21 cellular contexts compared by ENCODE assay signal in the genomic region with DNA sequence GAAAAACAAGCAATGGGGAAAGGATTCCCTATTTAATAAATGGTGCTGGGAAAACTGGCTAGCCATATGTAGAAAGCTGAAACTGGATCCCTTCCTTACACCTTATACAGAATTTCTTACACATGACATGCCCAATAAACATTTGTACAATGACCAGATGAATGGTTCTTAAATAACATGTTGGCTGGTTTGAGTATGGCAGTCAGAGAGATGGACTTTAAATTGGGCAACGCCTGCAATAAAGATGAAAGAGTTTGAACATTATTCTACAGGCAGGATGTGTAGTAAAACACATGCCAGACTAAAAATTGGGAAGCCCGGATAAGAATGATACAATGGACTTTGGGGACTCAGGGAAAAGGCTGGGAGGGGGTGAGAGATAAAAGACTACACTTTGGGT.
DNase-seq lines count a peak whose midpoint lies in the region; ATAC-seq and TF ChIP-seq lines count a peak whose summit lies in the region.
"Had no signal": no experiment of that assay in that cellular context is flagged by ENCODE, and none has a peak within 500 bp of the region (broad histone marks: within the 10 kb centered on the region; RNA-seq: fewer than 3 reads in every experiment).

No MANE protein-coding gene starts in this region.

- H3K4me2 ChIP-seq in HCT116 (ENCODE audit: low read length), result no peak overlapping the region
- H3K4me2 ChIP-seq: BLaER1 had no signal

- H2AFZ ChIP-seq in HCT116 (ENCODE audit: low read depth, low read length, poor library complexity, severe bottlenecking), result no peak overlapping the region

- peaks cover 37% of the 10 kb centered on the region for H3K4me1 Mint-ChIP-seq in Caco-2 (ENCODE audit: low read depth, unreplicated experiment)
- H3K4me1 Mint-ChIP-seq in osteocyte (ENCODE audit: unreplicated experiment), result no peaks in the 10 kb centered on the region

- no peaks in the 10 kb centered on the region for H3K27me3 ChIP-seq in Caco-2 (replicated peaks; ENCODE audit: control insufficient read depth, insufficient read depth, low read length)
- no peaks in the 10 kb centered on the region for H3K27me3 ChIP-seq in HCT116 (ENCODE audit: insufficient read depth, low read length)
- H3K27me3 ChIP-seq: BE2C, BLaER1 had no signal

- no peak for ATAC-seq in HCT116
- peak; percentile 67 for ATAC-seq in mucosa of descending colon
- ATAC-seq: CD8-positive, alpha-beta T cell; GM12878 had no signal

- no peak for TF ChIP-seq RAD21 in HCT116 (IDR thresholded peaks at IDR 0.05; ENCODE audit: low read depth)

- peaks cover 14% of the 10 kb centered on the region for H3K79me2 ChIP-seq in HCT116 (ENCODE audit: insufficient read depth, low read length)

- H3K9ac ChIP-seq in HCT116 (ENCODE audit: low read length), result no peak overlapping the region
- H3K9ac ChIP-seq: BLaER1 had no signal

- H3K4me3 Mint-ChIP-seq in Caco-2 (ENCODE audit: unreplicated experiment) (no peak overlapping the region), osteocyte (ENCODE audit: unreplicated experiment) (no peak overlapping the region)
- H3K4me3 Mint-ChIP-seq: CD14-positive monocyte; CD4-positive, alpha-beta T cell; CD8-positive, alpha-beta T cell had no signal

- POLR2A ChIA-PET in Caco-2 (lab: Charles Lee) (no interaction called here), HCT116 (lab: Charles Lee) (no interaction called here)

- H4K20me1 ChIP-seq in HCT116 (ENCODE audit: insufficient read depth), result no peaks in the 10 kb centered on the region
- H4K20me1 ChIP-seq: BLaER1 had no signal

- no peak for TF ChIP-seq POLR2A in HCT116 (IDR thresholded peaks at IDR 0.05; ENCODE audit: borderline replicate concordance, extremely low read depth, insufficient read depth, insufficient read length)

- H3K36me3 ChIP-seq in Caco-2 (ENCODE audit: control insufficient read depth, insufficient read depth, low read length), result no peaks in the 10 kb centered on the region; the same call in 1 of the 2 replicates
- H3K36me3 ChIP-seq in HCT116 (ENCODE audit: control insufficient read depth in 1 of 2, insufficient read depth in 2 of 2, low read length in 2 of 2), result peaks cover 0 to 8% of the 10 kb centered on the region in 2 experiments; a peak in 2 of 4 replicates
- no peaks in the 10 kb centered on the region for H3K36me3 ChIP-seq in mucosa of descending colon (ENCODE audit: low read depth)
- H3K36me3 ChIP-seq: BE2C, BLaER1 had no signal

- H3K27ac ChIP-seq in HCT116 (ENCODE audit: low read depth, low read length), result peak overlapping the region; percentile 87; the same call in 1 of the 2 replicates
- H3K27ac ChIP-seq: BLaER1 had no signal

- H3K9me2 ChIP-seq in HCT116 (ENCODE audit: insufficient read depth), result no peaks in the 10 kb centered on the region

- H3K9me3 ChIP-seq in Caco-2 (no peaks in the 10 kb centered on the region; the same call in 1 of the 2 replicates), HCT116 (ENCODE audit: control insufficient read depth in 1 of 2, insufficient read depth in 1 of 2, low read depth in 1 of 2, low read length in 2 of 2) (peaks cover 0 to 8% of the 10 kb centered on the region in 2 experiments; a peak in 1 of 4 replicates), mucosa of descending colon (no peaks in the 10 kb centered on the region)
- H3K9me3 ChIP-seq: BE2C, BLaER1 had no signal

- H3K4me1 ChIP-seq in Caco-2 (peaks cover 26% of the 10 kb centered on the region), HCT116 (ENCODE audit: control insufficient read depth in 1 of 2, insufficient read depth in 2 of 2, low read length in 2 of 2) (peaks cover 66 to 71% of the 10 kb centered on the region in 2 experiments), mucosa of descending colon (ENCODE audit: low read depth) (no peaks in the 10 kb centered on the region)
- H3K4me1 ChIP-seq: BE2C had no signal

- no peak for DNase-seq in Caco-2
- DNase-seq in HCT116 (ENCODE audit: low read depth, low spot score), result no peak
- DNase-seq in mucosa of descending colon, result no peak
- DNase-seq in osteocyte (ENCODE audit: extremely low spot score, unreplicated experiment), result no peak
- no peak for DNase-seq in NCI-H345 (lab: John Stamatoyannopoulos, UW)
- DNase-seq: 8988T; ACHN; BE2C; C1 segment of cervical spinal cord; CD4-positive, alpha-beta T cell; CD8-positive, alpha-beta T cell; DMS 273 treated with DMSO at 0.1 percent for 48 hours; DMS153; DMS53; DMS79; DND-41; EL; GDM1 had no signal

- intact Hi-C loops in Caco-2 (cut with micrococcal nuclease; ENCODE audit: unreplicated experiment), result no loop called here
- intact Hi-C loops in HCT116 (cut with micrococcal nuclease), result no loop called here
- intact Hi-C loops in mucosa of descending colon (cut with DNase I, micrococcal nuclease), result no loop called here

- no TSS peak for BruUV-seq in Caco-2 (replicated peaks; lab: Mats Ljungman, UMichigan)
- BruUV-seq in HCT116 (replicated peaks; lab: Mats Ljungman, UMichigan), result no TSS peak

- H3K36me3 Mint-ChIP-seq in Caco-2 (ENCODE audit: insufficient read depth, unreplicated experiment) (no peaks in the 10 kb centered on the region), osteocyte (ENCODE audit: unreplicated experiment) (no peaks in the 10 kb centered on the region)
- H3K36me3 Mint-ChIP-seq: CD14-positive monocyte; CD8-positive, alpha-beta T cell had no signal

- H3K9me3 Mint-ChIP-seq in Caco-2 (ENCODE audit: unreplicated experiment) (peaks cover 30% of the 10 kb centered on the region), osteocyte (ENCODE audit: unreplicated experiment) (no peaks in the 10 kb centered on the region)
- H3K9me3 Mint-ChIP-seq: CD4-positive, alpha-beta T cell; CD8-positive, alpha-beta T cell had no signal

- CTCF ChIA-PET in Caco-2 (lab: Charles Lee), result no interaction called here
- CTCF ChIA-PET in HCT116 (lab: Charles Lee), result no interaction called here

- H3K4me3 ChIP-seq in Caco-2 (ENCODE audit: low read depth, low read length), result no peak overlapping the region
- H3K4me3 ChIP-seq in HCT116 (replicated peaks in 1 of 2; ENCODE audit: low read depth in 1 of 2, low read length in 2 of 2), result no peak overlapping the region
- H3K4me3 ChIP-seq in mucosa of descending colon, result no peak overlapping the region
- H3K4me3 ChIP-seq: BLaER1, GM12878 had no signal

- H3K27me3 Mint-ChIP-seq in Caco-2 (ENCODE audit: insufficient read depth, unreplicated experiment), result no peaks in the 10 kb centered on the region
- peaks cover 2% of the 10 kb centered on the region for H3K27me3 Mint-ChIP-seq in osteocyte (ENCODE audit: unreplicated experiment)

- TF ChIP-seq CTCF in Caco-2 (IDR thresholded peaks at IDR 0.05; ENCODE audit: insufficient read depth in 1 of 2, low read depth in 1 of 2, low read length in 1 of 2, severe bottlenecking in 1 of 2, unreplicated experiment in 1 of 2) (no peak), HCT116 (IDR thresholded peaks at IDR 0.05 in 2 of 3, conservative IDR thresholded peaks at IDR 0.05 in 1 of 3; ENCODE audit: borderline replicate concordance in 1 of 3, insufficient read depth in 1 of 3, low read depth in 2 of 3, low read length in 2 of 3) (no peak), mucosa of descending colon (IDR thresholded peaks at IDR 0.05) (no peak), osteocyte (IDR thresholded peaks at IDR 0.05) (no peak)

- H3K27ac Mint-ChIP-seq in Caco-2 (ENCODE audit: unreplicated experiment) (peak overlapping the region; percentile 50), osteocyte (ENCODE audit: unreplicated experiment) (no peak overlapping the region)
- H3K27ac Mint-ChIP-seq: CD14-positive monocyte; CD4-positive, alpha-beta T cell; CD8-positive, alpha-beta T cell had no signal

- RAD21 ChIA-PET in HCT116 (lab: Charles Lee; ENCODE audit: low non-redundant PET in 1 of 2, low total read pairs in 2 of 2, uncharacterized antibody in 2 of 2, unreplicated experiment in 2 of 2), result no interaction called here

TF ChIP-seq in HCT116, 20 proteins besides CTCF, POLR2A, EP300 and RAD21 (continues in another document):
- TF ChIP-seq, protein P1, sequence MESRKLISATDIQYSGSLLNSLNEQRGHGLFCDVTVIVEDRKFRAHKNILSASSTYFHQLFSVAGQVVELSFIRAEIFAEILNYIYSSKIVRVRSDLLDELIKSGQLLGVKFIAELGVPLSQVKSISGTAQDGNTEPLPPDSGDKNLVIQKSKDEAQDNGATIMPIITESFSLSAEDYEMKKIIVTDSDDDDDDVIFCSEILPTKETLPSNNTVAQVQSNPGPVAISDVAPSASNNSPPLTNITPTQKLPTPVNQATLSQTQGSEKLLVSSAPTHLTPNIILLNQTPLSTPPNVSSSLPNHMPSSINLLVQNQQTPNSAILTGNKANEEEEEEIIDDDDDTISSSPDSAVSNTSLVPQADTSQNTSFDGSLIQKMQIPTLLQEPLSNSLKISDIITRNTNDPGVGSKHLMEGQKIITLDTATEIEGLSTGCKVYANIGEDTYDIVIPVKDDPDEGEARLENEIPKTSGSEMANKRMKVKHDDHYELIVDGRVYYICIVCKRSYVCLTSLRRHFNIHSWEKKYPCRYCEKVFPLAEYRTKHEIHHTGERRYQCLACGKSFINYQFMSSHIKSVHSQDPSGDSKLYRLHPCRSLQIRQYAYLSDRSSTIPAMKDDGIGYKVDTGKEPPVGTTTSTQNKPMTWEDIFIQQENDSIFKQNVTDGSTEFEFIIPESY (IDR thresholded peaks at IDR 0.05; ENCODE audit: extremely low read depth, insufficient replicate concordance, low read length), result no peak
- TF ChIP-seq JUND (IDR thresholded peaks at IDR 0.05), result no peak
- TF ChIP-seq EZH2 (IDR thresholded peaks at IDR 0.05), result no peak
- TF ChIP-seq, protein P2, sequence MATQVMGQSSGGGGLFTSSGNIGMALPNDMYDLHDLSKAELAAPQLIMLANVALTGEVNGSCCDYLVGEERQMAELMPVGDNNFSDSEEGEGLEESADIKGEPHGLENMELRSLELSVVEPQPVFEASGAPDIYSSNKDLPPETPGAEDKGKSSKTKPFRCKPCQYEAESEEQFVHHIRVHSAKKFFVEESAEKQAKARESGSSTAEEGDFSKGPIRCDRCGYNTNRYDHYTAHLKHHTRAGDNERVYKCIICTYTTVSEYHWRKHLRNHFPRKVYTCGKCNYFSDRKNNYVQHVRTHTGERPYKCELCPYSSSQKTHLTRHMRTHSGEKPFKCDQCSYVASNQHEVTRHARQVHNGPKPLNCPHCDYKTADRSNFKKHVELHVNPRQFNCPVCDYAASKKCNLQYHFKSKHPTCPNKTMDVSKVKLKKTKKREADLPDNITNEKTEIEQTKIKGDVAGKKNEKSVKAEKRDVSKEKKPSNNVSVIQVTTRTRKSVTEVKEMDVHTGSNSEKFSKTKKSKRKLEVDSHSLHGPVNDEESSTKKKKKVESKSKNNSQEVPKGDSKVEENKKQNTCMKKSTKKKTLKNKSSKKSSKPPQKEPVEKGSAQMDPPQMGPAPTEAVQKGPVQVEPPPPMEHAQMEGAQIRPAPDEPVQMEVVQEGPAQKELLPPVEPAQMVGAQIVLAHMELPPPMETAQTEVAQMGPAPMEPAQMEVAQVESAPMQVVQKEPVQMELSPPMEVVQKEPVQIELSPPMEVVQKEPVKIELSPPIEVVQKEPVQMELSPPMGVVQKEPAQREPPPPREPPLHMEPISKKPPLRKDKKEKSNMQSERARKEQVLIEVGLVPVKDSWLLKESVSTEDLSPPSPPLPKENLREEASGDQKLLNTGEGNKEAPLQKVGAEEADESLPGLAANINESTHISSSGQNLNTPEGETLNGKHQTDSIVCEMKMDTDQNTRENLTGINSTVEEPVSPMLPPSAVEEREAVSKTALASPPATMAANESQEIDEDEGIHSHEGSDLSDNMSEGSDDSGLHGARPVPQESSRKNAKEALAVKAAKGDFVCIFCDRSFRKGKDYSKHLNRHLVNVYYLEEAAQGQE (IDR thresholded peaks at IDR 0.05; ENCODE audit: low read depth), result no peak
